ENCODE assay signal across 8 cellular contexts in genomic region chr16:46830902-46831647, GRCh38. TPM values are rescaled to one million over a fixed set of nuclear protein-coding genes. Genes with fewer than 3 reads are reported as not detected.
DNase-seq lines count a peak whose midpoint lies in the region; ATAC-seq and TF ChIP-seq lines count a peak whose summit lies in the region.

TSS of gene C16orf87 (minus strand) at chr16:46831180. CDS start at chr16:46831149, 31 bp downstream.

- H3K4me3 ChIP-seq in lower leg skin (ENCODE audit: low read depth, poor library complexity, severe bottlenecking), result peak within 1 kb of the TSS; percentile 89

- intact Hi-C loops in CD14-positive monocyte (cut with micrococcal nuclease), result loop anchor here in 1 of 2 donors (1.0 to 5.0 kb wide), 2 partner anchors 39 to 142 kb away; partner anchors contain the start of genes ORC6 and VPS35
- intact Hi-C loops in lower leg skin (cut with DNase I; ENCODE audit: low total_unique reads), result no loop called here

- WGBS in lower leg skin, 2 donors, result 0% methylated on average over 31 to 49 of the region's 94 CpGs

- ATAC-seq in GM19395 (IDR thresholded peaks at IDR 0.05; ENCODE audit: unreplicated experiment), result peak; percentile 92
- ATAC-seq in HG03565 (IDR thresholded peaks at IDR 0.05; ENCODE audit: unreplicated experiment), result peak; percentile 92

- no peaks in the 10 kb centered on the region for H3K36me3 Mint-ChIP-seq in CD14-positive monocyte

- H3K27ac Mint-ChIP-seq in CD14-positive monocyte, result peak within 1 kb of the TSS; percentile 94 to 97 (median 94)

- peak within 1 kb of the TSS; percentile 97 to 99 for H3K4me3 Mint-ChIP-seq in CD14-positive monocyte

- peaks cover 27% of the 10 kb centered on the region for H3K4me1 Mint-ChIP-seq in CD14-positive monocyte

- no peaks in the 10 kb centered on the region for H3K27me3 Mint-ChIP-seq in CD14-positive monocyte (ENCODE audit: low read depth in 3 of 3)

- TF ChIP-seq CTCF in CD14-positive monocyte (IDR thresholded peaks at IDR 0.05), result no peak
- TF ChIP-seq CTCF in lower leg skin (IDR thresholded peaks at IDR 0.05), result no peak

- H3K9me3 Mint-ChIP-seq in CD14-positive monocyte, result peaks cover 0 to 1% (median 0%) of the 10 kb centered on the region in 7 donors

- DNase-seq in CD14-positive monocyte (ENCODE audit: low spot score) (peak; percentile 92), NCI-H774 (lab: John Stamatoyannopoulos, UW) (peak; percentile 95), dermis microvascular lymphatic vessel endothelial cell (ENCODE audit: low read depth in 2 of 2) (peak; percentile 84 to 95), lower leg skin (ENCODE audit: low spot score in 2 of 2) (peak; percentile 90 to 97)
- DNase-seq in activated CD4-positive, alpha-beta T cell treated with anti-CD3 and anti-CD28 coated beads, Interleukin-2, amount 50 U/mL, for 4 hours, result peak; percentile 86 to 89
- peak; percentile 81 to 87 for DNase-seq in stimulated activated CD4-positive, alpha-beta T cell treated with anti-CD3 and anti-CD28 coated beads, Interleukin-4, amount 100 ng/mL, for 48 hours (ENCODE audit: low read depth in 2 of 2)

- no peak for TF ChIP-seq POLR2A in lower leg skin (IDR thresholded peaks at IDR 0.05)

RNA-seq across cellular contexts. Expression of gene C16orf87, which starts in this region (rescaled TPM):
- polyA plus RNA-seq in CD14-positive monocyte, result 1 to 10 TPM; 7.6 to 9.7 TPM
- total RNA-seq in dermis microvascular lymphatic vessel endothelial cell (5.8 and 6.6 TPM in 2 replicates), lower leg skin (10 to 100 TPM in 1 of 4 donors, 1 to 10 TPM in 3; 5.5 to 14.9 (median 7.9) TPM)

Comparison
In these comparisons a context has a peak if more than half of its experiments do, and no peak if none do; other contexts are left out.
1. Peak in every context shown above with its lines: DNase-seq, ATAC-seq and H3K4me3 ChIP-seq.